In genomic region chrX:49079489-49080428, GRCh38 we compare ENCODE assay signal across 8 cellular contexts. TPM values are rescaled to one million over a fixed set of nuclear protein-coding genes. Genes with fewer than 3 reads are reported as not detected.
A peak's percentile ranks its signal among the peaks of the same experiment; 100 is the strongest.
DNase-seq lines count a peak whose midpoint lies in the region; ATAC-seq and TF ChIP-seq lines count a peak whose summit lies in the region.

WDR45 (minus strand) TSS chrX:49079887; CDS start chrX:49078095, 1,792 bp downstream.

- DNase-seq in BE2C = peak; percentile 61
- DNase-seq in HUDEP-2 (lab: John Stamatoyannopoulos, UW; ENCODE audit: unreplicated experiment in 76 of 76) = peak in 60 of 76 experiments; percentile 0 to 63 (median 40)
- peak; percentile 64 for DNase-seq in RPMI8226
- DNase-seq in activated T-helper 9 cell treated with anti-CD3 and anti-CD28 coated beads, Interleukin-2, amount 50 U/mL, for 16 hours (ENCODE audit: low read depth) = peak; percentile 57
- DNase-seq in fibroblast of peridontal ligament (ENCODE audit: extremely low read depth) = peak; percentile 66
- peak; percentile 81 for DNase-seq in natural killer cell treated with Interleukin-12 subunit alpha and Interleukin-12 subunit beta and Interleukin-15 and Interleukin-18, amount 100 ng/mL, for 72 hours (ENCODE audit: low spot score)
- DNase-seq in stimulated activated naive CD4-positive, alpha-beta T cell treated with Interleukin-2 at 50 U/mL for 16 hours (lab: John Stamatoyannopoulos, UW) = peak; percentile 56

- H3K27ac Mint-ChIP-seq in natural killer cell treated with Interleukin-12 subunit alpha and Interleukin-12 subunit beta and Interleukin-15 and Interleukin-18, amount 100 ng/mL, for 72 hours = peak within 1 kb of the TSS; percentile 89 to 91

- H3K4me3 ChIP-seq in BE2C (ENCODE audit: low read depth, low read length) = peak within 1 kb of the TSS; percentile 66

- H3K27me3 ChIP-seq in BE2C = no peaks in the 10 kb centered on the region

- no peaks in the 10 kb centered on the region for H3K9me3 ChIP-seq in BE2C

- peaks cover 0 to 2% of the 10 kb centered on the region in 2 donors for H3K27me3 Mint-ChIP-seq in natural killer cell treated with Interleukin-12 subunit alpha and Interleukin-12 subunit beta and Interleukin-15 and Interleukin-18, amount 100 ng/mL, for 72 hours

- peaks cover 11 to 16% of the 10 kb centered on the region in 2 donors for H3K4me1 Mint-ChIP-seq in natural killer cell treated with Interleukin-12 subunit alpha and Interleukin-12 subunit beta and Interleukin-15 and Interleukin-18, amount 100 ng/mL, for 72 hours (ENCODE audit: low read depth in 2 of 2)

- ATAC-seq in GM19324 (IDR thresholded peaks at IDR 0.05; ENCODE audit: low FRiP score, unreplicated experiment) = peak; percentile 49
- ATAC-seq in natural killer cell treated with Interleukin-12 subunit alpha and Interleukin-12 subunit beta and Interleukin-15 and Interleukin-18, amount 100 ng/mL, for 72 hours = peak; percentile 85 to 89

- no peak for TF ChIP-seq CTCF in BE2C (IDR thresholded peaks at IDR 0.05; ENCODE audit: low read depth, low read length)

- H3K4me1 ChIP-seq in BE2C = no peaks in the 10 kb centered on the region

- no peaks in the 10 kb centered on the region for H3K36me3 ChIP-seq in BE2C

- peak within 1 kb of the TSS; percentile 94 for H3K4me3 Mint-ChIP-seq in natural killer cell treated with Interleukin-12 subunit alpha and Interleukin-12 subunit beta and Interleukin-15 and Interleukin-18, amount 100 ng/mL, for 72 hours

- no peaks in the 10 kb centered on the region for H3K36me3 Mint-ChIP-seq in natural killer cell treated with Interleukin-12 subunit alpha and Interleukin-12 subunit beta and Interleukin-15 and Interleukin-18, amount 100 ng/mL, for 72 hours

- H3K9me3 Mint-ChIP-seq in natural killer cell treated with Interleukin-12 subunit alpha and Interleukin-12 subunit beta and Interleukin-15 and Interleukin-18, amount 100 ng/mL, for 72 hours = no peaks in the 10 kb centered on the region

RNA-seq across cellular contexts. Expression of gene WDR45, which starts in this region (rescaled TPM):
- 66.7 TPM for polyA plus RNA-seq in BE2C (2012; ENCODE audit: insufficient read depth, insufficient read length, low read depth)
- total RNA-seq in natural killer cell treated with Interleukin-12 subunit alpha and Interleukin-12 subunit beta and Interleukin-15 and Interleukin-18, amount 100 ng/mL, for 72 hours = 10 to 100 TPM; 48.1 to 62.3 TPM

Comparison
In these comparisons a context has a peak if more than half of its experiments do, and no peak if none do; other contexts are left out.
1. Peak in every context shown above with its lines: DNase-seq, ATAC-seq and H3K4me3 ChIP-seq.